Comparison of ENCODE assay signal across 1 cellular context in the genomic region with DNA sequence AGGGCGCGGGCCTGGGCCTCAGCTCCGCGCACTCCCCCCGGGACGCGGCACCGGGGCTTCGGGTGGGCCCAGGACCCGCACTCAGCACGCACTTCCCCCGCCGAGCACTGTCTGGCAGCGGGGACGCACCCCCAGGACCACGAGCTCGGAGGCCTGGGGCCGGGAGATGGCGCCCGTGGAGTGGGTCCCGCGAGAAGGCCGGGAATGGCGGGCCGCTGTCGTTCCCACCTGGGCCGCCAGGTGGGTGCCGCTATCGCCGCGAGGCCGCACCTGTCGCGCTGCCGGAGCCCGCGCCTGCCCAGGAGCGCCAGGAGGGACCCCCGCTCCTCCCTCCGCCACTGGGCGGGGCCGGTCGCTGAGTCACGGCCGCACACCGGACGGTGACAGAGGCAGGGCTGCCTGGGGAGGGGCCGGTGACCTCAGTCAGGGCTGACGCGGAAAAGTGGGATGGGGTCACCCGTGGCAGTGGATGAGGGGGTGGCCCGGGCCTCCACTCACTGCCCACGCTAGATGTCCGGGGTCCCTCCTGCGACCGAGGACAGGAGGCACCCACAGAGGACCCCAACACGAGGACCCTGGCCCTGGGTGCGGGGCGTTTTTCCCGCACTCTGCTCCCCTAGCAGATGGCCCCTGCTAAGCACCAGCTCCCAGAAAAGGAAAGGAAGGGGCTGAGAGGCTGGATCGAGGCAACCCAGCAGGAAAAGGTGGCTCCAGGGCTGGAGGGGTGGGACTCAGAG.
A peak's percentile ranks its signal among the peaks of the same experiment; 100 is the strongest.
TF ChIP-seq lines count a peak whose summit lies in the region.

No MANE protein-coding gene starts in this region.

TF ChIP-seq in K562, 482 proteins besides CTCF, POLR2A, EP300 and RAD21 (continued from another document and continues in another):
- TF ChIP-seq, protein P1, sequence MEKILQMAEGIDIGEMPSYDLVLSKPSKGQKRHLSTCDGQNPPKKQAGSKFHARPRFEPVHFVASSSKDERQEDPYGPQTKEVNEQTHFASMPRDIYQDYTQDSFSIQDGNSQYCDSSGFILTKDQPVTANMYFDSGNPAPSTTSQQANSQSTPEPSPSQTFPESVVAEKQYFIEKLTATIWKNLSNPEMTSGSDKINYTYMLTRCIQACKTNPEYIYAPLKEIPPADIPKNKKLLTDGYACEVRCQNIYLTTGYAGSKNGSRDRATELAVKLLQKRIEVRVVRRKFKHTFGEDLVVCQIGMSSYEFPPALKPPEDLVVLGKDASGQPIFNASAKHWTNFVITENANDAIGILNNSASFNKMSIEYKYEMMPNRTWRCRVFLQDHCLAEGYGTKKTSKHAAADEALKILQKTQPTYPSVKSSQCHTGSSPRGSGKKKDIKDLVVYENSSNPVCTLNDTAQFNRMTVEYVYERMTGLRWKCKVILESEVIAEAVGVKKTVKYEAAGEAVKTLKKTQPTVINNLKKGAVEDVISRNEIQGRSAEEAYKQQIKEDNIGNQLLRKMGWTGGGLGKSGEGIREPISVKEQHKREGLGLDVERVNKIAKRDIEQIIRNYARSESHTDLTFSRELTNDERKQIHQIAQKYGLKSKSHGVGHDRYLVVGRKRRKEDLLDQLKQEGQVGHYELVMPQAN (IDR thresholded peaks at IDR 0.05; ENCODE audit: borderline replicate concordance), result no peak
- no peak for TF ChIP-seq ZNF184 (CRISPR knock-in tag; IDR thresholded peaks at IDR 0.05)
- TF ChIP-seq SMARCC2 (IDR thresholded peaks at IDR 0.05; ENCODE audit: low read depth), result 0 out of 2 replicates have a peak, but pooled peaks have one; percentile 29
- no peak for TF ChIP-seq PRMT5 (CRISPR knock-in tag; IDR thresholded peaks at IDR 0.05)
- TF ChIP-seq GATAD2B (IDR thresholded peaks at IDR 0.05; ENCODE audit: borderline replicate concordance), result peak; percentile 71
- TF ChIP-seq, protein P2, sequence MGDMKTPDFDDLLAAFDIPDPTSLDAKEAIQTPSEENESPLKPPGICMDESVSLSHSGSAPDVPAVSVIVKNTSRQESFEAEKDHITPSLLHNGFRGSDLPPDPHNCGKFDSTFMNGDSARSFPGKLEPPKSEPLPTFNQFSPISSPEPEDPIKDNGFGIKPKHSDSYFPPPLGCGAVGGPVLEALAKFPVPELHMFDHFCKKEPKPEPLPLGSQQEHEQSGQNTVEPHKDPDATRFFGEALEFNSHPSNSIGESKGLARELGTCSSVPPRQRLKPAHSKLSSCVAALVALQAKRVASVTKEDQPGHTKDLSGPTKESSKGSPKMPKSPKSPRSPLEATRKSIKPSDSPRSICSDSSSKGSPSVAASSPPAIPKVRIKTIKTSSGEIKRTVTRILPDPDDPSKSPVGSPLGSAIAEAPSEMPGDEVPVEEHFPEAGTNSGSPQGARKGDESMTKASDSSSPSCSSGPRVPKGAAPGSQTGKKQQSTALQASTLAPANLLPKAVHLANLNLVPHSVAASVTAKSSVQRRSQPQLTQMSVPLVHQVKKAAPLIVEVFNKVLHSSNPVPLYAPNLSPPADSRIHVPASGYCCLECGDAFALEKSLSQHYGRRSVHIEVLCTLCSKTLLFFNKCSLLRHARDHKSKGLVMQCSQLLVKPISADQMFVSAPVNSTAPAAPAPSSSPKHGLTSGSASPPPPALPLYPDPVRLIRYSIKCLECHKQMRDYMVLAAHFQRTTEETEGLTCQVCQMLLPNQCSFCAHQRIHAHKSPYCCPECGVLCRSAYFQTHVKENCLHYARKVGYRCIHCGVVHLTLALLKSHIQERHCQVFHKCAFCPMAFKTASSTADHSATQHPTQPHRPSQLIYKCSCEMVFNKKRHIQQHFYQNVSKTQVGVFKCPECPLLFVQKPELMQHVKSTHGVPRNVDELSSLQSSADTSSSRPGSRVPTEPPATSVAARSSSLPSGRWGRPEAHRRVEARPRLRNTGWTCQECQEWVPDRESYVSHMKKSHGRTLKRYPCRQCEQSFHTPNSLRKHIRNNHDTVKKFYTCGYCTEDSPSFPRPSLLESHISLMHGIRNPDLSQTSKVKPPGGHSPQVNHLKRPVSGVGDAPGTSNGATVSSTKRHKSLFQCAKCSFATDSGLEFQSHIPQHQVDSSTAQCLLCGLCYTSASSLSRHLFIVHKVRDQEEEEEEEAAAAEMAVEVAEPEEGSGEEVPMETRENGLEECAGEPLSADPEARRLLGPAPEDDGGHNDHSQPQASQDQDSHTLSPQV (IDR thresholded peaks at IDR 0.05), result 0 out of 2 replicates have a peak, but pooled peaks have one; percentile 28
- no peak for TF ChIP-seq MCM2 (IDR thresholded peaks at IDR 0.05; ENCODE audit: low read depth)
- TF ChIP-seq JUNB (CRISPR knock-in tag; conservative IDR thresholded peaks at IDR 0.05), result no peak
- no peak for TF ChIP-seq ZNF695 (CRISPR knock-in tag; IDR thresholded peaks at IDR 0.05)
- TF ChIP-seq, protein P3, sequence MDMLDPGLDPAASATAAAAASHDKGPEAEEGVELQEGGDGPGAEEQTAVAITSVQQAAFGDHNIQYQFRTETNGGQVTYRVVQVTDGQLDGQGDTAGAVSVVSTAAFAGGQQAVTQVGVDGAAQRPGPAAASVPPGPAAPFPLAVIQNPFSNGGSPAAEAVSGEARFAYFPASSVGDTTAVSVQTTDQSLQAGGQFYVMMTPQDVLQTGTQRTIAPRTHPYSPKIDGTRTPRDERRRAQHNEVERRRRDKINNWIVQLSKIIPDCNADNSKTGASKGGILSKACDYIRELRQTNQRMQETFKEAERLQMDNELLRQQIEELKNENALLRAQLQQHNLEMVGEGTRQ (CRISPR knock-in tag; IDR thresholded peaks at IDR 0.05), result no peak
- no peak; the same call in 1 of the 2 replicates for TF ChIP-seq ZNF124 (CRISPR knock-in tag; IDR thresholded peaks at IDR 0.05)
- TF ChIP-seq FOSL1 (tag; conservative IDR thresholded peaks at IDR 0.05), result peak; percentile 90
- no peak for TF ChIP-seq ZNF431 (CRISPR knock-in tag; IDR thresholded peaks at IDR 0.05)
- TF ChIP-seq, protein P4, sequence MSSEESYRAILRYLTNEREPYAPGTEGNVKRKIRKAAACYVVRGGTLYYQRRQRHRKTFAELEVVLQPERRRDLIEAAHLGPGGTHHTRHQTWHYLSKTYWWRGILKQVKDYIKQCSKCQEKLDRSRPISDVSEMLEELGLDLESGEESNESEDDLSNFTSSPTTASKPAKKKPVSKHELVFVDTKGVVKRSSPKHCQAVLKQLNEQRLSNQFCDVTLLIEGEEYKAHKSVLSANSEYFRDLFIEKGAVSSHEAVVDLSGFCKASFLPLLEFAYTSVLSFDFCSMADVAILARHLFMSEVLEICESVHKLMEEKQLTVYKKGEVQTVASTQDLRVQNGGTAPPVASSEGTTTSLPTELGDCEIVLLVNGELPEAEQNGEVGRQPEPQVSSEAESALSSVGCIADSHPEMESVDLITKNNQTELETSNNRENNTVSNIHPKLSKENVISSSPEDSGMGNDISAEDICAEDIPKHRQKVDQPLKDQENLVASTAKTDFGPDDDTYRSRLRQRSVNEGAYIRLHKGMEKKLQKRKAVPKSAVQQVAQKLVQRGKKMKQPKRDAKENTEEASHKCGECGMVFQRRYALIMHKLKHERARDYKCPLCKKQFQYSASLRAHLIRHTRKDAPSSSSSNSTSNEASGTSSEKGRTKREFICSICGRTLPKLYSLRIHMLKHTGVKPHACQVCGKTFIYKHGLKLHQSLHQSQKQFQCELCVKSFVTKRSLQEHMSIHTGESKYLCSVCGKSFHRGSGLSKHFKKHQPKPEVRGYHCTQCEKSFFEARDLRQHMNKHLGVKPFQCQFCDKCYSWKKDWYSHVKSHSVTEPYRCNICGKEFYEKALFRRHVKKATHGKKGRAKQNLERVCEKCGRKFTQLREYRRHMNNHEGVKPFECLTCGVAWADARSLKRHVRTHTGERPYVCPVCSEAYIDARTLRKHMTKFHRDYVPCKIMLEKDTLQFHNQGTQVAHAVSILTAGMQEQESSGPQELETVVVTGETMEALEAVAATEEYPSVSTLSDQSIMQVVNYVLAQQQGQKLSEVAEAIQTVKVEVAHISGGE (CRISPR knock-in tag; IDR thresholded peaks at IDR 0.05), result no peak
- no peak for TF ChIP-seq FOXA1 (IDR thresholded peaks at IDR 0.05; ENCODE audit: borderline replicate concordance)
- no peak for TF ChIP-seq HEY1 (CRISPR knock-in tag; IDR thresholded peaks at IDR 0.05; ENCODE audit: borderline replicate concordance)
- TF ChIP-seq, protein P5, sequence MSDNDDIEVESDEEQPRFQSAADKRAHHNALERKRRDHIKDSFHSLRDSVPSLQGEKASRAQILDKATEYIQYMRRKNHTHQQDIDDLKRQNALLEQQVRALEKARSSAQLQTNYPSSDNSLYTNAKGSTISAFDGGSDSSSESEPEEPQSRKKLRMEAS (CRISPR knock-in tag; IDR thresholded peaks at IDR 0.05), result peak; percentile 56; the same call in 1 of the 2 replicates
- TF ChIP-seq, protein P6, sequence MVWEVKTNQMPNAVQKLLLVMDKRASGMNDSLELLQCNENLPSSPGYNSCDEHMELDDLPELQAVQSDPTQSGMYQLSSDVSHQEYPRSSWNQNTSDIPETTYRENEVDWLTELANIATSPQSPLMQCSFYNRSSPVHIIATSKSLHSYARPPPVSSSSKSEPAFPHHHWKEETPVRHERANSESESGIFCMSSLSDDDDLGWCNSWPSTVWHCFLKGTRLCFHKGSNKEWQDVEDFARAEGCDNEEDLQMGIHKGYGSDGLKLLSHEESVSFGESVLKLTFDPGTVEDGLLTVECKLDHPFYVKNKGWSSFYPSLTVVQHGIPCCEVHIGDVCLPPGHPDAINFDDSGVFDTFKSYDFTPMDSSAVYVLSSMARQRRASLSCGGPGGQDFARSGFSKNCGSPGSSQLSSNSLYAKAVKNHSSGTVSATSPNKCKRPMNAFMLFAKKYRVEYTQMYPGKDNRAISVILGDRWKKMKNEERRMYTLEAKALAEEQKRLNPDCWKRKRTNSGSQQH (CRISPR knock-in tag; IDR thresholded peaks at IDR 0.05), result no peak
- TF ChIP-seq, protein P7, sequence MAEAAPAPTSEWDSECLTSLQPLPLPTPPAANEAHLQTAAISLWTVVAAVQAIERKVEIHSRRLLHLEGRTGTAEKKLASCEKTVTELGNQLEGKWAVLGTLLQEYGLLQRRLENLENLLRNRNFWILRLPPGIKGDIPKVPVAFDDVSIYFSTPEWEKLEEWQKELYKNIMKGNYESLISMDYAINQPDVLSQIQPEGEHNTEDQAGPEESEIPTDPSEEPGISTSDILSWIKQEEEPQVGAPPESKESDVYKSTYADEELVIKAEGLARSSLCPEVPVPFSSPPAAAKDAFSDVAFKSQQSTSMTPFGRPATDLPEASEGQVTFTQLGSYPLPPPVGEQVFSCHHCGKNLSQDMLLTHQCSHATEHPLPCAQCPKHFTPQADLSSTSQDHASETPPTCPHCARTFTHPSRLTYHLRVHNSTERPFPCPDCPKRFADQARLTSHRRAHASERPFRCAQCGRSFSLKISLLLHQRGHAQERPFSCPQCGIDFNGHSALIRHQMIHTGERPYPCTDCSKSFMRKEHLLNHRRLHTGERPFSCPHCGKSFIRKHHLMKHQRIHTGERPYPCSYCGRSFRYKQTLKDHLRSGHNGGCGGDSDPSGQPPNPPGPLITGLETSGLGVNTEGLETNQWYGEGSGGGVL (CRISPR knock-in tag; IDR thresholded peaks at IDR 0.05), result no peak
- TF ChIP-seq MAFG (tag; conservative IDR thresholded peaks at IDR 0.05), result no peak
- no peak for TF ChIP-seq ZNF175 (CRISPR knock-in tag; IDR thresholded peaks at IDR 0.05; ENCODE audit: low read depth)
- TF ChIP-seq RFX1 (IDR thresholded peaks at IDR 0.05), result no peak
- no peak for TF ChIP-seq PTTG1 (tag; IDR thresholded peaks at IDR 0.05; ENCODE audit: low read depth)
- TF ChIP-seq, protein P8, sequence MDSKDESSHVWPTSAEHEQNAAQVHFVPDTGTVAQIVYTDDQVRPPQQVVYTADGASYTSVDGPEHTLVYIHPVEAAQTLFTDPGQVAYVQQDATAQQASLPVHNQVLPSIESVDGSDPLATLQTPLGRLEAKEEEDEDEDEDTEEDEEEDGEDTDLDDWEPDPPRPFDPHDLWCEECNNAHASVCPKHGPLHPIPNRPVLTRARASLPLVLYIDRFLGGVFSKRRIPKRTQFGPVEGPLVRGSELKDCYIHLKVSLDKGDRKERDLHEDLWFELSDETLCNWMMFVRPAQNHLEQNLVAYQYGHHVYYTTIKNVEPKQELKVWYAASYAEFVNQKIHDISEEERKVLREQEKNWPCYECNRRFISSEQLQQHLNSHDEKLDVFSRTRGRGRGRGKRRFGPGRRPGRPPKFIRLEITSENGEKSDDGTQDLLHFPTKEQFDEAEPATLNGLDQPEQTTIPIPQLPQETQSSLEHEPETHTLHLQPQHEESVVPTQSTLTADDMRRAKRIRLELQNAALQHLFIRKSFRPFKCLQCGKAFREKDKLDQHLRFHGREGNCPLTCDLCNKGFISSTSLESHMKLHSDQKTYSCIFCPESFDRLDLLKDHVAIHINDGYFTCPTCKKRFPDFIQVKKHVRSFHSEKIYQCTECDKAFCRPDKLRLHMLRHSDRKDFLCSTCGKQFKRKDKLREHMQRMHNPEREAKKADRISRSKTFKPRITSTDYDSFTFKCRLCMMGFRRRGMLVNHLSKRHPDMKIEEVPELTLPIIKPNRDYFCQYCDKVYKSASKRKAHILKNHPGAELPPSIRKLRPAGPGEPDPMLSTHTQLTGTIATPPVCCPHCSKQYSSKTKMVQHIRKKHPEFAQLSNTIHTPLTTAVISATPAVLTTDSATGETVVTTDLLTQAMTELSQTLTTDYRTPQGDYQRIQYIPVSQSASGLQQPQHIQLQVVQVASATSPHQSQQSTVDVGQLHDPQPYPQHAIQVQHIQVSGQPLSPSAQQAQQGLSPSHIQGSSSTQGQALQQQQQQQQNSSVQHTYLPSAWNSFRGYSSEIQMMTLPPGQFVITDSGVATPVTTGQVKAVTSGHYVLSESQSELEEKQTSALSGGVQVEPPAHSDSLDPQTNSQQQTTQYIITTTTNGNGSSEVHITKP (IDR thresholded peaks at IDR 0.05; ENCODE audit: partially characterized antibody), result no peak
- no peak for TF ChIP-seq NCOA4 (IDR thresholded peaks at IDR 0.05; ENCODE audit: partially characterized antibody)
- TF ChIP-seq BRD4 (IDR thresholded peaks at IDR 0.05), result 0 out of 2 replicates have a peak, but pooled peaks have one; percentile 43
- peak; percentile 59 for TF ChIP-seq CCNT2 (IDR thresholded peaks at IDR 0.05; ENCODE audit: borderline replicate concordance, extremely low read depth, insufficient read length, low read depth, low read length)
- no peak for TF ChIP-seq CC2D1A (IDR thresholded peaks at IDR 0.05)
- no peak for TF ChIP-seq NEUROD1 (IDR thresholded peaks at IDR 0.05; ENCODE audit: borderline replicate concordance, low read depth, low read length, partially characterized antibody)
- TF ChIP-seq ZNF77 (CRISPR knock-in tag; IDR thresholded peaks at IDR 0.05), result no peak
- TF ChIP-seq ZEB2 (IDR thresholded peaks at IDR 0.05), result peak; percentile 95
- TF ChIP-seq FOXM1 (IDR thresholded peaks at IDR 0.05; ENCODE audit: low read depth), result no peak
- no peak for TF ChIP-seq FOXM1 (CRISPR knock-in tag; IDR thresholded peaks at IDR 0.05; ENCODE audit: low read depth)
- TF ChIP-seq, protein P9, sequence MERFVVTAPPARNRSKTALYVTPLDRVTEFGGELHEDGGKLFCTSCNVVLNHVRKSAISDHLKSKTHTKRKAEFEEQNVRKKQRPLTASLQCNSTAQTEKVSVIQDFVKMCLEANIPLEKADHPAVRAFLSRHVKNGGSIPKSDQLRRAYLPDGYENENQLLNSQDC (CRISPR knock-in tag; IDR thresholded peaks at IDR 0.05), result no peak
- TF ChIP-seq, protein P10, sequence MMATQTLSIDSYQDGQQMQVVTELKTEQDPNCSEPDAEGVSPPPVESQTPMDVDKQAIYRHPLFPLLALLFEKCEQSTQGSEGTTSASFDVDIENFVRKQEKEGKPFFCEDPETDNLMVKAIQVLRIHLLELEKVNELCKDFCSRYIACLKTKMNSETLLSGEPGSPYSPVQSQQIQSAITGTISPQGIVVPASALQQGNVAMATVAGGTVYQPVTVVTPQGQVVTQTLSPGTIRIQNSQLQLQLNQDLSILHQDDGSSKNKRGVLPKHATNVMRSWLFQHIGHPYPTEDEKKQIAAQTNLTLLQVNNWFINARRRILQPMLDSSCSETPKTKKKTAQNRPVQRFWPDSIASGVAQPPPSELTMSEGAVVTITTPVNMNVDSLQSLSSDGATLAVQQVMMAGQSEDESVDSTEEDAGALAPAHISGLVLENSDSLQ (IDR thresholded peaks at IDR 0.05), result peak; percentile 48; the same call in 1 of the 2 replicates
- TF ChIP-seq NRF1 (conservative IDR thresholded peaks at IDR 0.05 in 1 of 2, IDR thresholded peaks at IDR 0.05 in 1 of 2), result peak; percentile 90 to 92
- peak; percentile 32; the same call in 1 of the 2 replicates for TF ChIP-seq GABPB1 (CRISPR knock-in tag; IDR thresholded peaks at IDR 0.05)
